Comparison of ENCODE assay signal across 2 cellular contexts in genomic region chr3:30354513-30354912, GRCh38.
TF ChIP-seq lines count a peak whose summit lies in the region.

No MANE protein-coding gene starts in this region.

TF ChIP-seq in IMR-90, 13 proteins besides CTCF, POLR2A, EP300 and RAD21:
- no peak for TF ChIP-seq MXI1 (IDR thresholded peaks at IDR 0.05; ENCODE audit: borderline replicate concordance, low read depth, low read length)
- no peak for TF ChIP-seq SMC3 (IDR thresholded peaks at IDR 0.05; ENCODE audit: low read depth, low read length)
- no peak for TF ChIP-seq RCOR1 (IDR thresholded peaks at IDR 0.05; ENCODE audit: insufficient replicate concordance, low read length)
- no peak for TF ChIP-seq MAZ (IDR thresholded peaks at IDR 0.05; ENCODE audit: borderline replicate concordance, low read depth, low read length)
- TF ChIP-seq CHD1 (IDR thresholded peaks at IDR 0.05; ENCODE audit: low read depth, low read length): no peak
- TF ChIP-seq MAFK (IDR thresholded peaks at IDR 0.05; ENCODE audit: low read depth, low read length): no peak
- TF ChIP-seq NFE2L2 (IDR thresholded peaks at IDR 0.05; ENCODE audit: low read depth, low read length): no peak
- TF ChIP-seq FOS (IDR thresholded peaks at IDR 0.05; ENCODE audit: low read depth, low read length): no peak
- no peak for TF ChIP-seq CEBPB (IDR thresholded peaks at IDR 0.05; ENCODE audit: low read depth, low read length)
- no peak for TF ChIP-seq ELK1 (IDR thresholded peaks at IDR 0.05; ENCODE audit: borderline replicate concordance, low read depth, low read length)

TF ChIP-seq in endothelial cell of umbilical vein, 7 proteins besides CTCF, POLR2A, EP300 and RAD21:
- TF ChIP-seq MYC (IDR thresholded peaks at IDR 0.05; ENCODE audit: low read depth, low read length): no peak
- no peak for TF ChIP-seq GATA2 (IDR thresholded peaks at IDR 0.05; ENCODE audit: insufficient read depth, insufficient read length, low read depth, low read length)
- no peak for TF ChIP-seq FOS (IDR thresholded peaks at IDR 0.05; ENCODE audit: borderline replicate concordance, insufficient read depth, low read length)
- no peak for TF ChIP-seq POLR2AphosphoS5 (IDR thresholded peaks at IDR 0.05; ENCODE audit: insufficient read depth, low read depth, low read length)
- TF ChIP-seq MAX (IDR thresholded peaks at IDR 0.05; ENCODE audit: insufficient read depth, insufficient read length): no peak
- no peak for TF ChIP-seq EZH2 (IDR thresholded peaks at IDR 0.05; ENCODE audit: borderline replicate concordance, low read depth, low read length, severe bottlenecking)
- TF ChIP-seq JUN (IDR thresholded peaks at IDR 0.05; ENCODE audit: borderline replicate concordance, insufficient read depth, insufficient read length, low read depth): no peak
